32 cellular contexts compared by ENCODE assay signal in the genomic region with DNA sequence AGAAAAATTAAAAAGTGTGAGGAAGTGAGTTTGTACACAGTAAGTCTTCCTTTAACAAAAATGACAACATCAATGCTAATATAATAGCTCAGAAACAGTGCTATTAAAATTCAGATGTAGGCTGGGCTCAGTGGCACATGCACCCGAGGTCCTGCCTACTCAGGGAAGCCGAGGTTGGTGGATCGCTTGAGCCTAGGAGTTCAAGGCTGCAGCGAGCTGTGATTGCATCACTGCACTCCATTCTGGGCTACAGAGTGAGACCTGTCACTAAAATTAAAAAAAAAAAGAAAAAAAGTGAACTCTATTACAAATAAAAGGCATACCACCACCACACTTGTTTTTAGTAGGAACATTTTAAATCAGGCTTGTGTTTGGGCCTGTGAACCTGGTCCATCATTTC. TPM values are rescaled to one million over a fixed set of nuclear protein-coding genes. Genes with fewer than 3 reads are reported as not detected.
"Had no signal": no experiment of that assay in that cellular context is flagged by ENCODE, and none has a peak within 500 bp of the region (broad histone marks: within the 10 kb centered on the region; RNA-seq: fewer than 3 reads in every experiment).

No MANE protein-coding gene starts in this region.

- H3K27me3 ChIP-seq: SJCRH30 had no signal

- FAIRE-seq: RCC 7860 had no signal

- H2AFZ ChIP-seq: PC-9 had no signal

- ATAC-seq: Panc1, Right ventricle myocardium inferior, SK-N-SH treated with all-trans-retinoic acid at 6 μM for 48 hours, T-cell had no signal

- H3K4me1 ChIP-seq: SJCRH30 had no signal

- H3K36me3 ChIP-seq: SJCRH30 had no signal

- H3K27ac ChIP-seq: PC-9, RWPE1, SJCRH30, SK-N-MC had no signal

- H3K9me3 ChIP-seq: SJCRH30 had no signal

- H3K4me3 ChIP-seq: PC-9, SJCRH30, SK-N-MC had no signal

- DNase-seq: Karpas-422, MM.1S, MV-4-11, NCI-H1092, NCI-H1105, NCI-H1417 treated with DMSO at 0.1 percent for 48 hours, NCI-H1436 treated with DMSO at 0.1 percent for 48 hours, NCI-H1694 treated with DMSO at 0.1 percent for 48 hours, NCI-H187 treated with DMSO at 0.1 percent for 48 hours, NCI-H2029 treated with DMSO at 0.1 percent for 48 hours, NCI-H2081 treated with DMSO at 0.1 percent for 48 hours, NCI-H2107, NCI-H2171, NCI-H226, NCI-H446 treated with DMSO at 0.1 percent for 48 hours, NCI-H510A, NCI-H526, NCI-H69, NCI-H748 treated with DMSO at 0.1 percent for 48 hours, PC-9, SHP77, SIG-M5, SJCRH30, T-cell had no signal

- H3K4me2 ChIP-seq: PC-9 had no signal

RNA-seq across cellular contexts. Expression of a gene that starts 39.2 kb away (rescaled TPM):
- total RNA-seq: MCF 10A, OCI-LY7, Right ventricle myocardium inferior, T-cell had no signal
